16 cellular contexts compared by ENCODE assay signal in the genomic region with DNA sequence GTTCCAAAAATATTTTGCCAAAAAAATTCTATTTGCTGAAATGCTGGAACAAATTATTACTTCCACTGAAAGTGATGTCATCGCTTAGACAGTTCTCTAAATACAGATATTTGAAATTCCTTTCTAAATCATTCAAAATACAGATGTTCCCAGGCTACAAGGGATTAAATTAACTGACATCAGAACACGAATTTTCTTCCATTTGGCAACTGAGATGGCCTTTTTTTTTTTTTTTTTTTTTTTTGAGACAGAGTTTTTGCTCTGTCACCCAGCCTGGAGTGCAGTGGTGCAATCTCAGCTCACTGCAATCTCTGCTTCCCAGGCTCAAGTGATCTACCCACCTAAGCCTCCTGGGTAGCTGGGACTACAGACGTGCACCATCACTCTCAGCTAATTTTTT. TPM values are rescaled to one million over a fixed set of nuclear protein-coding genes. Genes with fewer than 3 reads are reported as not detected.
DNase-seq lines count a peak whose midpoint lies in the region; ATAC-seq and TF ChIP-seq lines count a peak whose summit lies in the region.
"Had no signal": no experiment of that assay in that cellular context is flagged by ENCODE, and none has a peak within 500 bp of the region (broad histone marks: within the 10 kb centered on the region; RNA-seq: fewer than 3 reads in every experiment).

No MANE protein-coding gene starts in this region.

- intact Hi-C loops in right cardiac atrium (cut with DNase I) (no loop called here), testis (cut with DNase I; ENCODE audit: low total_unique reads) (no loop called here)

- H3K27ac ChIP-seq in brain microvascular endothelial cell (peak overlapping the region; percentile 43), right cardiac atrium (ENCODE audit: low read length) (peak overlapping the region; percentile 72), testis (no peak overlapping the region), suprapubic skin (no peak overlapping the region)
- H3K27ac ChIP-seq: neutrophil had no signal

- no peak overlapping the region for H3K4me3 ChIP-seq in HFF-Myc (replicated peaks; ENCODE audit: low read depth, low read length)
- H3K4me3 ChIP-seq in brain microvascular endothelial cell (ENCODE audit: low read depth, low read length), result no peak overlapping the region
- H3K4me3 ChIP-seq in right cardiac atrium (ENCODE audit: low read length), result no peak overlapping the region
- no peak overlapping the region for H3K4me3 ChIP-seq in testis
- H3K4me3 ChIP-seq in suprapubic skin, result no peak overlapping the region
- H3K4me3 ChIP-seq: lung had no signal

- TF ChIP-seq POLR2A in testis (IDR thresholded peaks at IDR 0.05), result no peak
- no peak for TF ChIP-seq POLR2A in suprapubic skin (IDR thresholded peaks at IDR 0.05)

- 65% methylated on average over 3 of the region's 3 CpGs for WGBS in right cardiac atrium
- WGBS in testis, 2 donors, result 74 to 75% methylated on average over 3 of the region's 3 CpGs
- WGBS in suprapubic skin, result 64% methylated on average over 3 of the region's 3 CpGs

- in situ Hi-C loops in brain microvascular endothelial cell (cut with HindIII; ENCODE audit: low pct_ligation_motif_present, low sequenced_read_pairs), result no loop called here

- H3K9me3 ChIP-seq in right cardiac atrium (ENCODE audit: control insufficient read depth, low read length) (no peaks in the 10 kb centered on the region), testis (no peaks in the 10 kb centered on the region), suprapubic skin (no peaks in the 10 kb centered on the region)
- H3K9me3 ChIP-seq: neutrophil had no signal

- no peaks in the 10 kb centered on the region for H3K4me1 ChIP-seq in right cardiac atrium (ENCODE audit: control insufficient read depth, insufficient read depth, low read length)
- H3K4me1 ChIP-seq in testis, result peaks cover 7% of the 10 kb centered on the region
- peaks cover 6% of the 10 kb centered on the region for H3K4me1 ChIP-seq in suprapubic skin

- no peak for TF ChIP-seq EP300 in suprapubic skin (IDR thresholded peaks at IDR 0.05)

- H3K27me3 ChIP-seq in brain microvascular endothelial cell (replicated peaks), result no peaks in the 10 kb centered on the region
- no peaks in the 10 kb centered on the region for H3K27me3 ChIP-seq in right cardiac atrium (ENCODE audit: control insufficient read depth, insufficient read depth)
- H3K27me3 ChIP-seq in testis, result no peaks in the 10 kb centered on the region
- H3K27me3 ChIP-seq in suprapubic skin, result no peaks in the 10 kb centered on the region
- H3K27me3 ChIP-seq: neutrophil had no signal

- peak; percentile 54 to 57 for ATAC-seq in right cardiac atrium
- no peak for ATAC-seq in HG02623 (IDR thresholded peaks at IDR 0.05; ENCODE audit: unreplicated experiment)
- ATAC-seq: activated CD4-positive, CD25-positive, alpha-beta regulatory T cell treated with anti-CD3 and anti-CD28 coated beads, Interleukin-2, amount 50 U/mL, for 24 hours had no signal

- H3K36me3 ChIP-seq in brain microvascular endothelial cell (replicated peaks) (peaks cover 21% of the 10 kb centered on the region), testis (ENCODE audit: low read depth, missing control alignments) (no peaks in the 10 kb centered on the region), suprapubic skin (peaks cover 4% of the 10 kb centered on the region)

- TF ChIP-seq CTCF in HFF-Myc (IDR thresholded peaks at IDR 0.05; ENCODE audit: low read depth, low read length, missing control alignments) (no peak), brain microvascular endothelial cell (IDR thresholded peaks at IDR 0.05; ENCODE audit: low read depth, low read length, missing control alignments) (no peak), testis (IDR thresholded peaks at IDR 0.05) (no peak), suprapubic skin (IDR thresholded peaks at IDR 0.05) (no peak)

- peak; percentile 52 for DNase-seq in A172 (ENCODE audit: low spot score)
- DNase-seq in HFF-Myc (ENCODE audit: extremely low read depth, low read depth), result peak; percentile 33
- DNase-seq in brain microvascular endothelial cell, result peak; percentile 48
- DNase-seq in right cardiac atrium, result no peak
- DNase-seq in NCI-H187 treated with DMSO at 0.1 percent for 48 hours (lab: John Stamatoyannopoulos, UW), result no peak
- no peak for DNase-seq in testis
- no peak for DNase-seq in suprapubic skin (ENCODE audit: low spot score in 2 of 2)
- DNase-seq: activated T-cell treated with anti-CD3 and anti-CD28 coated beads for 4 hours; DMS53; effector CD4-positive, alpha-beta T cell; hypothalamus; MM.1S had no signal

RNA-seq across cellular contexts. Expression of gene P4HA1, which starts 57.0 kb away (rescaled TPM):
- 87.7 and 95.5 TPM in 2 replicates for total RNA-seq in A172 (2014; rRNA removed; shearing (Covaris generic))
- total RNA-seq in right cardiac atrium, result 10 to 100 TPM; 37.4 to 55.8 (median 43.9) TPM
- polyA plus RNA-seq in right cardiac atrium, result 21.8 TPM
- 10 to 100 TPM; 19.0 to 20.2 TPM for total RNA-seq in testis
- 28.1 TPM for polyA plus RNA-seq in testis (ENCODE audit: insufficient read depth, low read depth, low replicate concordance)
- 10 to 100 TPM; 10.6 to 19.5 (median 16.0) TPM for total RNA-seq in suprapubic skin

Comparison
In these comparisons a context has a peak if more than half of its experiments do, and no peak if none do; other contexts are left out.
1. DNase-seq: peak in A172 (single experiment), HFF-Myc (single experiment) and brain microvascular endothelial cell (single experiment); none in right cardiac atrium (0 of 3), NCI-H187 treated with DMSO at 0.1 percent for 48 hours (single experiment), testis (single experiment) and suprapubic skin (0 of 2).
2. H3K27ac ChIP-seq: peak in brain microvascular endothelial cell (single experiment) and right cardiac atrium (single experiment); none in testis (0 of 2) and suprapubic skin (single experiment).